In genomic region chrX:108000751-108001150, GRCh38 we compare ENCODE assay signal across 15 cellular contexts. TPM values are rescaled to one million over a fixed set of nuclear protein-coding genes. Genes with fewer than 3 reads are reported as not detected.
A peak's percentile ranks its signal among the peaks of the same experiment; 100 is the strongest.
DNase-seq lines count a peak whose midpoint lies in the region; ATAC-seq and TF ChIP-seq lines count a peak whose summit lies in the region.
"Had no signal": no experiment of that assay in that cellular context is flagged by ENCODE, and none has a peak within 500 bp of the region (broad histone marks: within the 10 kb centered on the region; RNA-seq: fewer than 3 reads in every experiment).

No MANE protein-coding gene starts in this region.

- H3K4me2 ChIP-seq in MM.1S (ENCODE audit: low read depth, low read length): no peak overlapping the region

- H3K9me3 ChIP-seq in MM.1S (replicated peaks; ENCODE audit: insufficient read depth, low read length) (no peaks in the 10 kb centered on the region), Caco-2 (no peaks in the 10 kb centered on the region)

- CTCF ChIA-PET in Caco-2 (lab: Charles Lee): no interaction called here

- no TSS peak for BruUV-seq in Caco-2 (replicated peaks; lab: Mats Ljungman, UMichigan)

- DNase-seq in NCI-H1436 (lab: John Stamatoyannopoulos, UW) (peak; percentile 29), fibroblast of mammary gland (ENCODE audit: low read depth) (peak; percentile 27), putamen (ENCODE audit: low spot score) (no peak), osteocyte (ENCODE audit: extremely low spot score, unreplicated experiment) (no peak), MM.1S (no peak), Caco-2 (no peak)
- DNase-seq: activated CD8-positive, alpha-beta memory T cell treated with anti-CD3 and anti-CD28 coated beads, Interleukin-2, amount 10 ng/mL, durations not matched to agents 7 days and 5 days; activated naive CD8-positive, alpha-beta T cell treated with anti-CD3 and anti-CD28 coated beads for 36 hours; cortex of kidney; islet precursor cell; NCI-H774; right cardiac atrium had no signal

- H3K4me3 ChIP-seq in fibroblast of mammary gland (ENCODE audit: control insufficient read depth, low read depth, low read length): no peak overlapping the region
- no peak overlapping the region for H3K4me3 ChIP-seq in MM.1S (ENCODE audit: low read length)
- no peak overlapping the region for H3K4me3 ChIP-seq in Caco-2 (ENCODE audit: low read depth, low read length)

- H3K27me3 ChIP-seq in MM.1S (replicated peaks; ENCODE audit: insufficient read depth, low read length) (no peaks in the 10 kb centered on the region), Caco-2 (replicated peaks; ENCODE audit: control insufficient read depth, insufficient read depth, low read length) (no peaks in the 10 kb centered on the region)

- H3K27me3 Mint-ChIP-seq in osteocyte (ENCODE audit: unreplicated experiment): peaks cover 23% of the 10 kb centered on the region
- peaks cover 7% of the 10 kb centered on the region for H3K27me3 Mint-ChIP-seq in Caco-2 (ENCODE audit: insufficient read depth, unreplicated experiment)
- H3K27me3 Mint-ChIP-seq: activated CD8-positive, alpha-beta memory T cell treated with anti-CD3 and anti-CD28 coated beads, Interleukin-2, amount 10 ng/mL, durations not matched to agents 7 days and 5 days; activated naive CD8-positive, alpha-beta T cell treated with anti-CD3 and anti-CD28 coated beads for 36 hours had no signal

- H2AFZ ChIP-seq in MM.1S (ENCODE audit: low read length): no peak overlapping the region

- no peaks in the 10 kb centered on the region for H3K9me2 ChIP-seq in MM.1S (replicated peaks; ENCODE audit: insufficient read depth, low read length)

- no peaks in the 10 kb centered on the region for H3F3A ChIP-seq in MM.1S (ENCODE audit: insufficient read depth, low read length)

- TF ChIP-seq CTCF in fibroblast of mammary gland (conservative IDR thresholded peaks at IDR 0.05; ENCODE audit: control insufficient read depth, insufficient read depth, low read depth, low read length) (no peak), osteocyte (IDR thresholded peaks at IDR 0.05) (no peak), MM.1S (IDR thresholded peaks at IDR 0.05; ENCODE audit: low read length) (no peak), Caco-2 (IDR thresholded peaks at IDR 0.05; ENCODE audit: insufficient read depth in 1 of 2, low read depth in 1 of 2, low read length in 1 of 2, severe bottlenecking in 1 of 2, unreplicated experiment in 1 of 2) (no peak)

- intact Hi-C loops in Caco-2 (cut with micrococcal nuclease; ENCODE audit: unreplicated experiment): no loop called here

- ATAC-seq in GM18502 (IDR thresholded peaks at IDR 0.05; ENCODE audit: poor library complexity, unreplicated experiment) (peak; percentile 25), GM21786 (IDR thresholded peaks at IDR 0.05; ENCODE audit: unreplicated experiment) (peak; percentile 34)
- ATAC-seq: right cardiac atrium had no signal

- H3K4me1 Mint-ChIP-seq in osteocyte (ENCODE audit: unreplicated experiment) (no peaks in the 10 kb centered on the region), Caco-2 (ENCODE audit: low read depth, unreplicated experiment) (no peaks in the 10 kb centered on the region)
- H3K4me1 Mint-ChIP-seq: activated naive CD8-positive, alpha-beta T cell treated with anti-CD3 and anti-CD28 coated beads for 36 hours had no signal

- H3K9me3 Mint-ChIP-seq in osteocyte (ENCODE audit: unreplicated experiment) (peaks cover 8% of the 10 kb centered on the region), Caco-2 (ENCODE audit: unreplicated experiment) (no peaks in the 10 kb centered on the region)

- no peak overlapping the region for H3K9ac ChIP-seq in MM.1S (ENCODE audit: low read length)

- H3K4me3 Mint-ChIP-seq in osteocyte (ENCODE audit: unreplicated experiment) (no peak overlapping the region), Caco-2 (ENCODE audit: unreplicated experiment) (no peak overlapping the region)
- H3K4me3 Mint-ChIP-seq: activated CD8-positive, alpha-beta memory T cell treated with anti-CD3 and anti-CD28 coated beads, Interleukin-2, amount 10 ng/mL, durations not matched to agents 7 days and 5 days; activated naive CD8-positive, alpha-beta T cell treated with anti-CD3 and anti-CD28 coated beads for 36 hours had no signal

- H3K27ac Mint-ChIP-seq in osteocyte (ENCODE audit: unreplicated experiment) (no peak overlapping the region), Caco-2 (ENCODE audit: unreplicated experiment) (no peak overlapping the region)
- H3K27ac Mint-ChIP-seq: activated naive CD8-positive, alpha-beta T cell treated with anti-CD3 and anti-CD28 coated beads for 36 hours had no signal

- no peak overlapping the region for H3K27ac ChIP-seq in MM.1S (ENCODE audit: low read length)
- H3K27ac ChIP-seq: VCaP had no signal

- H4K20me1 ChIP-seq in MM.1S (ENCODE audit: insufficient read depth, low read length): no peaks in the 10 kb centered on the region

- H3K36me3 ChIP-seq in MM.1S (replicated peaks; ENCODE audit: insufficient read depth, low read length) (no peaks in the 10 kb centered on the region), Caco-2 (ENCODE audit: control insufficient read depth, insufficient read depth, low read length) (no peaks in the 10 kb centered on the region)

- H3K79me2 ChIP-seq in MM.1S (ENCODE audit: low read length): no peaks in the 10 kb centered on the region

- H3K4me1 ChIP-seq in MM.1S (ENCODE audit: low read length) (no peaks in the 10 kb centered on the region), Caco-2 (no peaks in the 10 kb centered on the region)

- POLR2A ChIA-PET in Caco-2 (lab: Charles Lee): no interaction called here

- H3K36me3 Mint-ChIP-seq in osteocyte (ENCODE audit: unreplicated experiment): no peaks in the 10 kb centered on the region
- H3K36me3 Mint-ChIP-seq in Caco-2 (ENCODE audit: insufficient read depth, unreplicated experiment): no peaks in the 10 kb centered on the region
- H3K36me3 Mint-ChIP-seq: activated CD8-positive, alpha-beta memory T cell treated with anti-CD3 and anti-CD28 coated beads, Interleukin-2, amount 10 ng/mL, durations not matched to agents 7 days and 5 days; activated naive CD8-positive, alpha-beta T cell treated with anti-CD3 and anti-CD28 coated beads for 36 hours had no signal

RNA-seq across cellular contexts. Expression of gene TEX13B, which starts 18.6 kb away (rescaled TPM):
- not detected in 2 replicates for total RNA-seq in osteocyte
- not detected in 2 replicates for total RNA-seq in Caco-2 (2022)
- total RNA-seq: activated CD8-positive, alpha-beta memory T cell treated with anti-CD3 and anti-CD28 coated beads, Interleukin-2, amount 10 ng/mL, durations not matched to agents 7 days and 5 days; activated naive CD8-positive, alpha-beta T cell treated with anti-CD3 and anti-CD28 coated beads for 36 hours; right cardiac atrium had no signal

RNA-seq across cellular contexts. Expression of gene VSIG1, which starts 44.1 kb away (rescaled TPM):
- not detected in 2 replicates for total RNA-seq in osteocyte
- not detected in 2 replicates for total RNA-seq in Caco-2 (2022)
- total RNA-seq: right cardiac atrium had no signal

Comparison
In these comparisons a context has a peak if more than half of its experiments do, and no peak if none do; other contexts are left out.
1. DNase-seq: peak in NCI-H1436 (single experiment) and fibroblast of mammary gland (single experiment); none in putamen (single experiment), osteocyte (single experiment), MM.1S (single experiment) and Caco-2 (0 of 2).